ENCODE assay signal across 23 cellular contexts in genomic region chr1:173661763-173662162, GRCh38. TPM values are rescaled to one million over a fixed set of nuclear protein-coding genes. Genes with fewer than 3 reads are reported as not detected.
DNase-seq lines count a peak whose midpoint lies in the region; ATAC-seq, FAIRE-seq and TF ChIP-seq lines count a peak whose summit lies in the region.
"Had no signal": no experiment of that assay in that cellular context is flagged by ENCODE, and none has a peak within 500 bp of the region (broad histone marks: within the 10 kb centered on the region; RNA-seq: fewer than 3 reads in every experiment).

No MANE protein-coding gene starts in this region.

- H3K4me3 Mint-ChIP-seq in WTC11 = no peak overlapping the region
- H3K4me3 Mint-ChIP-seq: CD4-positive, alpha-beta memory T cell had no signal

- H3K36me3 ChIP-seq in GM12878 (ENCODE audit: control insufficient read depth in 2 of 2, insufficient read depth in 2 of 2, low read length in 1 of 2) (no peaks in the 10 kb centered on the region), mesenchymal stem cell (ENCODE audit: control insufficient read depth in 1 of 2, insufficient read depth in 2 of 2, low read depth in 1 of 2, low read length in 2 of 2) (no peaks in the 10 kb centered on the region)

- H2AFZ ChIP-seq in GM12878 (ENCODE audit: control insufficient read depth, low read depth, low read length) (no peak overlapping the region), mesenchymal stem cell (ENCODE audit: low read depth, low read length) (no peak overlapping the region)
- H2AFZ ChIP-seq: GM23248 had no signal

- no peaks in the 10 kb centered on the region for H4K20me1 ChIP-seq in GM12878 (ENCODE audit: control insufficient read depth, insufficient read depth)

- SMC1A ChIA-PET in GM12878 (lab: Charles Lee; ENCODE audit: uncharacterized antibody, unreplicated experiment) = no interaction called here

- H3K79me1 ChIP-seq in mesenchymal stem cell (replicated peaks; ENCODE audit: low read length, poor library complexity, severe bottlenecking) = no peaks in the 10 kb centered on the region

- CTCF ChIA-PET in WTC11 (lab: Charles Lee) = no interaction called here
- CTCF ChIA-PET in GM12878 (lab: Yijun Ruan, JAX) = no interaction called here

- H3K4me1 Mint-ChIP-seq in WTC11 = peaks cover 8% of the 10 kb centered on the region
- H3K4me1 Mint-ChIP-seq: CD4-positive, alpha-beta memory T cell had no signal

- no peak overlapping the region for H3K4ac ChIP-seq in mesenchymal stem cell (ENCODE audit: low read depth in 1 of 2, low read length in 2 of 2)

- no peak overlapping the region for H3K4me2 ChIP-seq in GM12878 (ENCODE audit: control insufficient read depth, insufficient read depth)
- H3K4me2 ChIP-seq in mesenchymal stem cell (ENCODE audit: low read length, poor library complexity, severe bottlenecking) = peak overlapping the region; percentile 16

- H3K27me3 ChIP-seq in GM12878 (replicated peaks in 1 of 2; ENCODE audit: control insufficient read depth in 2 of 2, insufficient read depth in 2 of 2, low read length in 1 of 2) (no peaks in the 10 kb centered on the region), mesenchymal stem cell (ENCODE audit: control insufficient read depth in 1 of 2, insufficient read depth in 1 of 2, low read length in 2 of 2) (no peaks in the 10 kb centered on the region)

- in situ Hi-C loops in GM12878 (cut with MboI) = no loop called here

- no peak for TF ChIP-seq POLR2A in GM12878 (IDR thresholded peaks at IDR 0.05; ENCODE audit: low read depth, low read length)

- POLR2A ChIA-PET in WTC11 (lab: Charles Lee) (no interaction called here), GM12878 (lab: Charles Lee) (no interaction called here)

- no TSS peak for BruUV-seq in GM12878 (replicated peaks; lab: Mats Ljungman, UMichigan)

- TF ChIP-seq EP300 in GM12878 (IDR thresholded peaks at IDR 0.05; ENCODE audit: borderline replicate concordance in 1 of 2, control insufficient read depth in 1 of 2, low read depth in 2 of 2, low read length in 2 of 2) = no peak

- intact Hi-C loops in GM12878 (cut with micrococcal nuclease; ENCODE audit: unreplicated experiment) = no loop called here
- intact Hi-C loops in Right ventricle myocardium inferior (cut with DNase I) = no loop called here

- ATAC-seq in WTC11 = no peak
- ATAC-seq in GM12878 = no peak
- no peak for ATAC-seq in Right ventricle myocardium inferior
- ATAC-seq in GM21723 (IDR thresholded peaks at IDR 0.05; ENCODE audit: unreplicated experiment) = no peak

- FAIRE-seq in GM12878 (lab: Jason Lieb, UNC) = peak; percentile 7
- FAIRE-seq: GM12892, H1 had no signal

- RAD21 ChIA-PET in GM12878 (lab: Charles Lee; ENCODE audit: unreplicated experiment) = no interaction called here

- 0% methylated on average over 1 of the region's 1 CpG for WGBS in GM12878 (ENCODE audit: insufficient coverage, insufficient replicate concordance, low lambda C conversion rate, missing lambda C conversion rate)
- WGBS in mesenchymal stem cell = 33% methylated on average over 1 of the region's 1 CpG

- H2BK120ac ChIP-seq in mesenchymal stem cell (ENCODE audit: low read depth, low read length) = no peak overlapping the region

- no peak overlapping the region for H3K18ac ChIP-seq in mesenchymal stem cell (ENCODE audit: low read depth in 1 of 2, low read length in 2 of 2)

- no peak overlapping the region for H4K91ac ChIP-seq in mesenchymal stem cell (ENCODE audit: low read length)

- peaks cover 4% of the 10 kb centered on the region for H3K36me3 Mint-ChIP-seq in WTC11
- H3K36me3 Mint-ChIP-seq: CD4-positive, alpha-beta memory T cell had no signal

- no peak overlapping the region for H2AK5ac ChIP-seq in mesenchymal stem cell (ENCODE audit: low read length, severe bottlenecking)

- H3K27ac ChIP-seq in GM12878 (ENCODE audit: control insufficient read depth, insufficient read depth) = no peak overlapping the region
- no peak overlapping the region for H3K27ac ChIP-seq in mesenchymal stem cell (ENCODE audit: low read length, poor library complexity, severe bottlenecking)
- H3K27ac ChIP-seq: GM23248 had no signal

- DNase-seq in WTC11 (ENCODE audit: low spot score) (no peak), GM12878 (ENCODE audit: low read depth, low spot score) (no peak), mesenchymal stem cell (no peak), Right ventricle myocardium inferior (ENCODE audit: missing footprints) (no peak)
- DNase-seq in stimulated activated CD4-positive, alpha-beta T cell treated with anti-CD3 and anti-CD28 coated beads, Interleukin-4, amount 100 ng/mL, for 24 hours = no peak
- DNase-seq: C1 segment of cervical spinal cord; Calu3; CD4-positive, alpha-beta memory T cell; COR-L47; DMS53; DMS79 treated with DMSO at 0.1 percent for 48 hours; GF-D8; GM23248; H7; HCEC 1CT had no signal

- H3K4me1 ChIP-seq in GM12878 (ENCODE audit: control insufficient read depth, insufficient read depth, low read length) (no peaks in the 10 kb centered on the region), mesenchymal stem cell (ENCODE audit: control insufficient read depth, insufficient read depth, low read depth, low read length) (no peaks in the 10 kb centered on the region)

- H3K23ac ChIP-seq in mesenchymal stem cell (ENCODE audit: low read length in 2 of 2) = no peak overlapping the region

- H3K9me3 ChIP-seq in GM12878 (replicated peaks; ENCODE audit: control insufficient read depth, insufficient read depth, low read length) (no peaks in the 10 kb centered on the region), mesenchymal stem cell (ENCODE audit: control insufficient read depth, low read length) (no peaks in the 10 kb centered on the region)

- no peak for TF ChIP-seq RAD21 in GM12878 (IDR thresholded peaks at IDR 0.05; ENCODE audit: insufficient read depth, low read depth, low read length)

- H3K14ac ChIP-seq in mesenchymal stem cell (ENCODE audit: low read length in 2 of 2) = no peak overlapping the region

- H3K9me3 Mint-ChIP-seq in WTC11 = peaks cover 22% of the 10 kb centered on the region
- H3K9me3 Mint-ChIP-seq: CD4-positive, alpha-beta memory T cell had no signal

- no peak overlapping the region for H3K9ac ChIP-seq in GM12878 (ENCODE audit: control insufficient read depth, insufficient read depth, low read length)
- H3K9ac ChIP-seq in mesenchymal stem cell (ENCODE audit: low read length) = no peak overlapping the region
- H3K9ac ChIP-seq: GM23248 had no signal

- TF ChIP-seq CTCF in WTC11 (IDR thresholded peaks at IDR 0.05) (no peak), GM12878 (IDR thresholded peaks at IDR 0.05 in 2 of 3, conservative IDR thresholded peaks at IDR 0.05 in 1 of 3; ENCODE audit: control insufficient read depth in 2 of 3, extremely low read depth in 1 of 3, insufficient read depth in 1 of 3, low read depth in 3 of 3, low read length in 3 of 3) (no peak)

- H4K8ac ChIP-seq in mesenchymal stem cell (ENCODE audit: low read length) = no peak overlapping the region

- no peak overlapping the region for H3K27ac Mint-ChIP-seq in WTC11
- H3K27ac Mint-ChIP-seq: CD4-positive, alpha-beta memory T cell had no signal

- H2BK5ac ChIP-seq in mesenchymal stem cell (ENCODE audit: low read depth, low read length, poor library complexity, severe bottlenecking) = no peak overlapping the region

- H2BK15ac ChIP-seq in mesenchymal stem cell (ENCODE audit: low read depth, poor library complexity, severe bottlenecking) = no peak overlapping the region

- H3K4me3 ChIP-seq in GM12878 = no peak overlapping the region
- no peak overlapping the region for H3K4me3 ChIP-seq in mesenchymal stem cell (ENCODE audit: insufficient read depth in 1 of 2, low read depth in 1 of 2, low read length in 2 of 2)
- H3K4me3 ChIP-seq: GM23248 had no signal

- no peaks in the 10 kb centered on the region for H3K27me3 Mint-ChIP-seq in WTC11 (ENCODE audit: low read depth)

- no peaks in the 10 kb centered on the region for H3K79me2 ChIP-seq in GM12878 (ENCODE audit: control insufficient read depth, insufficient read depth, low read length)

- H2BK12ac ChIP-seq in mesenchymal stem cell (ENCODE audit: low read length in 2 of 2) = no peak overlapping the region

RNA-seq across cellular contexts. Expression of gene ANKRD45, which starts 7.9 kb away (rescaled TPM):
- total RNA-seq in WTC11 (2021) = 1.1 to 2.2 TPM (median 1.3 TPM) in 3 replicates
- 0.44 TPM in 1 of 2 replicates, not detected in the other for total RNA-seq in GM12878 (2013; cell fraction: nucleolus; rRNA removed)
- not detected in 2 replicates for total RNA-seq in GM12878 (2014; rRNA removed)
- not detected in 2 replicates for total RNA-seq in GM12878 (2014; rRNA removed; fragmentation: Illumina TruSeq; extraction: Trizol)
- not detected in 2 replicates for total RNA-seq in GM12878 (2021)
- not detected for polyA plus RNA-seq in GM12878 (2011; ENCODE audit: low read depth)
- polyA plus RNA-seq in GM12878 (2011; rRNA removed) = 0.06 and 0.14 TPM in 2 replicates
- polyA plus RNA-seq in GM12878 (2011; cell fraction: cytosol; rRNA removed) = not detected in 2 replicates
- 0.07 TPM in 1 of 2 replicates, not detected in the other for polyA plus RNA-seq in GM12878 (2011; cell fraction: nucleus; rRNA removed)
- polyA plus RNA-seq in GM12878 (2012) = 0.11 TPM in 1 of 2 replicates, not detected in the other
- 0.04 TPM in 1 of 2 replicates, not detected in the other for polyA plus RNA-seq in GM12878 (2014; fragmentation: Illumina TruSeq; extraction: Trizol)
- under 1 TPM in 1 of 2 experiments, not detected in 1; 0.13 TPM for polyA plus RNA-seq in GM12878 (2014; fragmentation: Nextera tagmentation; extraction: Ambion mirVana)
- polyA plus RNA-seq in GM12878 (2014; rRNA removed) = not detected in 2 replicates
- under 1 TPM; 0.09 to 0.15 TPM for polyA plus RNA-seq in GM12878 (2016; fragmentation: Nextera tagmentation; extraction: Ambion mirVana)
- not detected in 2 replicates for polyA minus RNA-seq in GM12878 (2011; rRNA and poly(A)+ RNA removed)
- not detected in 2 replicates for polyA minus RNA-seq in GM12878 (2011; cell fraction: cytosol; rRNA and poly(A)+ RNA removed)
- not detected in 2 replicates for polyA minus RNA-seq in GM12878 (2011; cell fraction: nucleus; rRNA and poly(A)+ RNA removed)
- polyA plus RNA-seq in mesenchymal stem cell (2013, experiment 1 of 2) = 0.08 TPM
- not detected for polyA plus RNA-seq in mesenchymal stem cell (2013, experiment 2 of 2)
- total RNA-seq in Right ventricle myocardium inferior = 0.16 TPM
- total RNA-seq: Calu3; CD4-positive, alpha-beta memory T cell; GM23248 had no signal
- polyA plus RNA-seq: BJ; CD4-positive, alpha-beta memory T cell had no signal

RNA-seq across cellular contexts. Expression of gene TEX50, which starts 26.6 kb away (rescaled TPM):
- total RNA-seq in WTC11 (2021) (not detected in 3 replicates), GM12878 (2014; rRNA removed) (not detected in 2 replicates), GM12878 (2014; rRNA removed; fragmentation: Illumina TruSeq; extraction: Trizol) (not detected in 2 replicates), GM12878 (2021) (not detected in 2 replicates), Right ventricle myocardium inferior (not detected)
- not detected in 2 replicates for total RNA-seq in GM12878 (2013; cell fraction: nucleolus; rRNA removed)
- polyA plus RNA-seq in GM12878 (2011; ENCODE audit: low read depth) = not detected
- polyA plus RNA-seq in GM12878 (2011; rRNA removed) (not detected in 2 replicates), GM12878 (2014; fragmentation: Illumina TruSeq; extraction: Trizol) (not detected in 2 replicates), GM12878 (2014; fragmentation: Nextera tagmentation; extraction: Ambion mirVana) (not detected), GM12878 (2014; rRNA removed) (not detected in 2 replicates), GM12878 (2016; fragmentation: Nextera tagmentation; extraction: Ambion mirVana) (not detected)
- not detected in 2 replicates for polyA plus RNA-seq in GM12878 (2011; cell fraction: cytosol; rRNA removed)
- not detected in 2 replicates for polyA plus RNA-seq in GM12878 (2011; cell fraction: nucleus; rRNA removed)
- not detected in 2 replicates for polyA plus RNA-seq in GM12878 (2012)
- polyA minus RNA-seq in GM12878 (2011; rRNA and poly(A)+ RNA removed) = not detected in 2 replicates
- polyA minus RNA-seq in GM12878 (2011; cell fraction: cytosol; rRNA and poly(A)+ RNA removed) = not detected in 2 replicates
- not detected in 2 replicates for polyA minus RNA-seq in GM12878 (2011; cell fraction: nucleus; rRNA and poly(A)+ RNA removed)
- not detected for polyA plus RNA-seq in mesenchymal stem cell (2013, experiment 1 of 2)
- polyA plus RNA-seq in mesenchymal stem cell (2013, experiment 2 of 2) = not detected
- total RNA-seq: A172; A673; Calu3; CD4-positive, alpha-beta memory T cell; Daoy; G401; GM23248; H1; H7 had no signal
- polyA plus RNA-seq: BJ; CD4-positive, alpha-beta memory T cell; GM23248; H1 had no signal

RNA-seq across cellular contexts. Expression of gene KLHL20, which starts 53.0 kb away (rescaled TPM):
- total RNA-seq in WTC11 (2021) (10.4 to 12.5 TPM (median 12.1 TPM) in 3 replicates), GM12878 (2014; rRNA removed) (9.0 and 9.2 TPM in 2 replicates), GM12878 (2014; rRNA removed; fragmentation: Illumina TruSeq; extraction: Trizol) (11.0 and 11.3 TPM in 2 replicates), GM12878 (2021) (12.5 and 14.0 TPM in 2 replicates), Right ventricle myocardium inferior (16.5 TPM)
- total RNA-seq in GM12878 (2013; cell fraction: nucleolus; rRNA removed) = 49.4 and 56.0 TPM in 2 replicates
- 4.5 TPM for polyA plus RNA-seq in GM12878 (2011; ENCODE audit: low read depth)
- polyA plus RNA-seq in GM12878 (2011; rRNA removed) (12.7 and 14.3 TPM in 2 replicates), GM12878 (2014; fragmentation: Illumina TruSeq; extraction: Trizol) (12.0 and 13.1 TPM in 2 replicates), GM12878 (2014; fragmentation: Nextera tagmentation; extraction: Ambion mirVana) (1 to 10 TPM; 3.8 to 5.8 TPM), GM12878 (2014; rRNA removed) (8.6 and 9.1 TPM in 2 replicates), GM12878 (2016; fragmentation: Nextera tagmentation; extraction: Ambion mirVana) (10 to 100 TPM in 1 of 2 experiments, 1 to 10 TPM in 1; 7.0 to 10.8 TPM)
- 7.2 and 7.9 TPM in 2 replicates for polyA plus RNA-seq in GM12878 (2011; cell fraction: cytosol; rRNA removed)
- 10.0 and 12.1 TPM in 2 replicates for polyA plus RNA-seq in GM12878 (2011; cell fraction: nucleus; rRNA removed)
- polyA plus RNA-seq in GM12878 (2012) = 5.9 and 6.9 TPM in 2 replicates
- 20.1 and 22.2 TPM in 2 replicates for polyA minus RNA-seq in GM12878 (2011; rRNA and poly(A)+ RNA removed)
- polyA minus RNA-seq in GM12878 (2011; cell fraction: cytosol; rRNA and poly(A)+ RNA removed) = 4.4 and 6.5 TPM in 2 replicates
- 11.0 and 14.9 TPM in 2 replicates for polyA minus RNA-seq in GM12878 (2011; cell fraction: nucleus; rRNA and poly(A)+ RNA removed)
- polyA plus RNA-seq in mesenchymal stem cell (2013, experiment 1 of 2) = 15.9 TPM
- polyA plus RNA-seq in mesenchymal stem cell (2013, experiment 2 of 2) = 15.2 TPM

RNA-seq across cellular contexts. Expression of gene SLC9C2, which starts 58.9 kb away (rescaled TPM):
- total RNA-seq in WTC11 (2021) (not detected in 3 replicates), GM12878 (2014; rRNA removed) (not detected in 2 replicates), GM12878 (2014; rRNA removed; fragmentation: Illumina TruSeq; extraction: Trizol) (not detected in 2 replicates), GM12878 (2021) (not detected in 2 replicates), Right ventricle myocardium inferior (0.16 TPM)
- 0.83 TPM in 1 of 2 replicates, not detected in the other for total RNA-seq in GM12878 (2013; cell fraction: nucleolus; rRNA removed)
- not detected for polyA plus RNA-seq in GM12878 (2011; ENCODE audit: low read depth)
- polyA plus RNA-seq in GM12878 (2011; rRNA removed) (not detected in 2 replicates), GM12878 (2014; fragmentation: Illumina TruSeq; extraction: Trizol) (not detected in 2 replicates), GM12878 (2014; fragmentation: Nextera tagmentation; extraction: Ambion mirVana) (not detected), GM12878 (2014; rRNA removed) (not detected in 2 replicates), GM12878 (2016; fragmentation: Nextera tagmentation; extraction: Ambion mirVana) (not detected)
- not detected in 2 replicates for polyA plus RNA-seq in GM12878 (2011; cell fraction: cytosol; rRNA removed)
- not detected in 2 replicates for polyA plus RNA-seq in GM12878 (2011; cell fraction: nucleus; rRNA removed)
- not detected in 2 replicates for polyA plus RNA-seq in GM12878 (2012)
- not detected in 2 replicates for polyA minus RNA-seq in GM12878 (2011; rRNA and poly(A)+ RNA removed)
- not detected in 2 replicates for polyA minus RNA-seq in GM12878 (2011; cell fraction: cytosol; rRNA and poly(A)+ RNA removed)
- polyA minus RNA-seq in GM12878 (2011; cell fraction: nucleus; rRNA and poly(A)+ RNA removed) = not detected in 2 replicates
- not detected for polyA plus RNA-seq in mesenchymal stem cell (2013, experiment 1 of 2)
- not detected for polyA plus RNA-seq in mesenchymal stem cell (2013, experiment 2 of 2)
- total RNA-seq: A172; A673; Calu3; CD4-positive, alpha-beta memory T cell; Daoy; G401; GM23248; H1; H7 had no signal
- polyA plus RNA-seq: BJ; CD4-positive, alpha-beta memory T cell; GM23248; H1 had no signal
